In genomic region chr3:51671090-51672082, GRCh38 we compare ENCODE assay signal across 1 cellular context.
TF ChIP-seq lines count a peak whose summit lies in the region.

TSS of gene TEX264 (plus strand) at chr3:51671252. CDS start at chr3:51674305, 3,053 bp downstream.

TF ChIP-seq in HepG2, 621 proteins besides CTCF, POLR2A, EP300 and RAD21 (continued from another document and continues in another):
- TF ChIP-seq ZBED4 (CRISPR knock-in tag; IDR thresholded peaks at IDR 0.05; ENCODE audit: borderline replicate concordance) = no peak
- TF ChIP-seq NFAT5 (CRISPR knock-in tag; IDR thresholded peaks at IDR 0.05) = no peak; the same call in 1 of the 2 replicates
- no peak for TF ChIP-seq ZFP36L1 (CRISPR knock-in tag; IDR thresholded peaks at IDR 0.05)
- TF ChIP-seq RNF219 (CRISPR knock-in tag; IDR thresholded peaks at IDR 0.05) = peak; percentile 78
- TF ChIP-seq ZNF768 (CRISPR knock-in tag; IDR thresholded peaks at IDR 0.05) = peak; percentile 43; the same call in 1 of the 2 replicates
- TF ChIP-seq ZBTB39 (CRISPR knock-in tag; IDR thresholded peaks at IDR 0.05) = peak; percentile 89; the same call in 1 of the 2 replicates
- no peak for TF ChIP-seq ZBTB3 (CRISPR knock-in tag; IDR thresholded peaks at IDR 0.05; ENCODE audit: borderline replicate concordance, low read depth)
- no peak for TF ChIP-seq MEF2D (CRISPR knock-in tag; IDR thresholded peaks at IDR 0.05)
- TF ChIP-seq RNF2 (conservative IDR thresholded peaks at IDR 0.05; ENCODE audit: low read depth) = 0 out of 2 replicates have a peak, but pooled peaks have one; percentile 25
- TF ChIP-seq TCF7 (IDR thresholded peaks at IDR 0.05; ENCODE audit: low read depth) = no peak
- no peak for TF ChIP-seq ZNF790 (CRISPR knock-in tag; IDR thresholded peaks at IDR 0.05; ENCODE audit: borderline replicate concordance)
- 0 out of 2 replicates have a peak, but pooled peaks have one; percentile 82 for TF ChIP-seq ZNF513 (CRISPR knock-in tag; conservative IDR thresholded peaks at IDR 0.05)
- no peak for TF ChIP-seq PHF5A (CRISPR knock-in tag; IDR thresholded peaks at IDR 0.05; ENCODE audit: low read depth, unreplicated experiment)
- no peak for TF ChIP-seq GTF2F1 (IDR thresholded peaks at IDR 0.05; ENCODE audit: low read length)
- no peak for TF ChIP-seq MATR3 (CRISPR knock-in tag; IDR thresholded peaks at IDR 0.05)
- no peak for TF ChIP-seq ATM (IDR thresholded peaks at IDR 0.05; ENCODE audit: borderline replicate concordance)
- no peak for TF ChIP-seq NBN (conservative IDR thresholded peaks at IDR 0.05)
- no peak for TF ChIP-seq MAFF (IDR thresholded peaks at IDR 0.05; ENCODE audit: low read depth, low read length)
- no peak for TF ChIP-seq PLSCR1 (CRISPR knock-in tag; IDR thresholded peaks at IDR 0.05; ENCODE audit: borderline replicate concordance)
- no peak for TF ChIP-seq TBP (CRISPR knock-in tag; IDR thresholded peaks at IDR 0.05)
- TF ChIP-seq CEBPZ (IDR thresholded peaks at IDR 0.05; ENCODE audit: low read length) = no peak
- TF ChIP-seq ZNF607 (CRISPR knock-in tag; IDR thresholded peaks at IDR 0.05; ENCODE audit: borderline replicate concordance) = peak; percentile 64; the same call in 1 of the 2 replicates
- peak; percentile 89 for TF ChIP-seq ZNF430 (CRISPR knock-in tag; IDR thresholded peaks at IDR 0.05)
- no peak for TF ChIP-seq RELA (CRISPR knock-in tag; IDR thresholded peaks at IDR 0.05)
- peak; percentile 61; the same call in 1 of the 2 replicates for TF ChIP-seq ZNF709 (CRISPR knock-in tag; IDR thresholded peaks at IDR 0.05)
- TF ChIP-seq ZNF678 (CRISPR knock-in tag; IDR thresholded peaks at IDR 0.05) = peak; percentile 64
- TF ChIP-seq HDAC2 (CRISPR knock-in tag; IDR thresholded peaks at IDR 0.05) = no peak; the same call in 1 of the 2 replicates
- no peak for TF ChIP-seq ATF7 (IDR thresholded peaks at IDR 0.05)
- 0 out of 2 replicates have a peak, but pooled peaks have one; percentile 54 for TF ChIP-seq ATF7 (CRISPR knock-in tag; IDR thresholded peaks at IDR 0.05)
- TF ChIP-seq CBFB (CRISPR knock-in tag; IDR thresholded peaks at IDR 0.05) = 0 out of 2 replicates have a peak, but pooled peaks have one; percentile 7
- 0 out of 2 replicates have a peak, but pooled peaks have one; percentile 37 for TF ChIP-seq IRX3 (CRISPR knock-in tag; IDR thresholded peaks at IDR 0.05; ENCODE audit: borderline replicate concordance, low read depth)
- TF ChIP-seq RXRA (CRISPR knock-in tag; IDR thresholded peaks at IDR 0.05) = no peak; the same call in 1 of the 2 replicates
- TF ChIP-seq ZNF512 (CRISPR knock-in tag; IDR thresholded peaks at IDR 0.05) = no peak; the same call in 1 of the 2 replicates
- TF ChIP-seq ZBTB7B (CRISPR knock-in tag; IDR thresholded peaks at IDR 0.05) = no peak
- 0 out of 2 replicates have a peak, but pooled peaks have one; percentile 43 for TF ChIP-seq PHF20 (CRISPR knock-in tag; IDR thresholded peaks at IDR 0.05)
- 0 out of 2 replicates have a peak, but pooled peaks have one; percentile 29 for TF ChIP-seq ZNF44 (CRISPR knock-in tag; IDR thresholded peaks at IDR 0.05)
- no peak for TF ChIP-seq ZNF234 (CRISPR knock-in tag; conservative IDR thresholded peaks at IDR 0.05)
- no peak for TF ChIP-seq SOX5 (CRISPR knock-in tag; IDR thresholded peaks at IDR 0.05; ENCODE audit: borderline replicate concordance)
